12 cellular contexts compared by ENCODE assay signal in genomic region chr5:149450199-149450598, GRCh38.
DNase-seq lines count a peak whose midpoint lies in the region; ATAC-seq and TF ChIP-seq lines count a peak whose summit lies in the region.
"Had no signal": no experiment of that assay in that cellular context is flagged by ENCODE, and none has a peak within 500 bp of the region (broad histone marks: within the 10 kb centered on the region; RNA-seq: fewer than 3 reads in every experiment).

No MANE protein-coding gene starts in this region.

- H3K9me3 ChIP-seq in Peyer's patch (no peaks in the 10 kb centered on the region), esophagus squamous epithelium (no peaks in the 10 kb centered on the region), mucosa of descending colon (no peaks in the 10 kb centered on the region), tibial artery (no peaks in the 10 kb centered on the region)

- no peaks in the 10 kb centered on the region for H3K27me3 Mint-ChIP-seq in activated CD4-positive, alpha-beta memory T cell treated with anti-CD3 and anti-CD28 coated beads for 36 hours

- no peaks in the 10 kb centered on the region for H3K27me3 ChIP-seq in Peyer's patch
- no peaks in the 10 kb centered on the region for H3K27me3 ChIP-seq in esophagus squamous epithelium
- no peaks in the 10 kb centered on the region for H3K27me3 ChIP-seq in tibial artery

- POLR2A ChIA-PET in activated CD4-positive, alpha-beta memory T cell treated with anti-CD3 and anti-CD28 coated beads for 36 hours (lab: Charles Lee) = no interaction called here

- no peak overlapping the region for H3K4me3 Mint-ChIP-seq in activated CD4-positive, alpha-beta memory T cell treated with anti-CD3 and anti-CD28 coated beads for 36 hours
- H3K4me3 Mint-ChIP-seq: memory B cell had no signal

- TF ChIP-seq CTCF in Peyer's patch (IDR thresholded peaks at IDR 0.05) = no peak
- TF ChIP-seq CTCF in esophagus squamous epithelium (IDR thresholded peaks at IDR 0.05) = no peak
- TF ChIP-seq CTCF in mucosa of descending colon (IDR thresholded peaks at IDR 0.05) = no peak
- no peak for TF ChIP-seq CTCF in tibial artery (IDR thresholded peaks at IDR 0.05)

- no peak for ATAC-seq in mucosa of descending colon
- no peak for ATAC-seq in HG03196 (IDR thresholded peaks at IDR 0.05; ENCODE audit: unreplicated experiment)

- no peak for TF ChIP-seq POLR2A in Peyer's patch (IDR thresholded peaks at IDR 0.05)
- TF ChIP-seq POLR2A in esophagus squamous epithelium (IDR thresholded peaks at IDR 0.05) = no peak

- H3K4me1 ChIP-seq in Peyer's patch (peaks cover 0 to 57% (median 17%) of the 10 kb centered on the region in 4 donors), esophagus squamous epithelium (peaks cover 22 to 84% (median 81%) of the 10 kb centered on the region in 3 donors), mucosa of descending colon (ENCODE audit: low read depth) (peaks cover 37% of the 10 kb centered on the region), tibial artery (peaks cover 0 to 75% (median 68%) of the 10 kb centered on the region in 4 donors)

- DNase-seq in Peyer's patch = peak in 2 of 3 donors; percentile 61 to 62
- no peak for DNase-seq in esophagus squamous epithelium (lab: John Stamatoyannopoulos, UW)
- peak in 2 of 3 donors; percentile 69 to 70 for DNase-seq in mucosa of descending colon
- peak; percentile 73 to 88 for DNase-seq in tibial artery
- DNase-seq in activated CD8-positive, alpha-beta memory T cell treated with anti-CD3 and anti-CD28 coated beads for 24 hours = no peak
- DNase-seq in activated CD4-positive, alpha-beta memory T cell treated with anti-CD3 and anti-CD28 coated beads for 36 hours = no peak
- no peak for DNase-seq in NCI-H1694 treated with DMSO at 0.1 percent for 48 hours (lab: John Stamatoyannopoulos, UW)
- DNase-seq: GOT3 had no signal

- CTCF ChIA-PET in activated CD4-positive, alpha-beta memory T cell treated with anti-CD3 and anti-CD28 coated beads for 36 hours (lab: Charles Lee) = no interaction called here

- intact Hi-C loops in esophagus squamous epithelium (cut with DNase I) (no loop called here), mucosa of descending colon (cut with DNase I, micrococcal nuclease) (loop anchor here in 1 of 2 donors (5.0 kb wide), 2 partner anchors 37 to 112 kb away; no protein-coding TSS in a partner anchor), tibial artery (cut with DNase I; ENCODE audit: low total_unique reads) (no loop called here)
- intact Hi-C loops in activated CD4-positive, alpha-beta memory T cell treated with anti-CD3 and anti-CD28 coated beads for 36 hours (cut with micrococcal nuclease) = no loop called here

- 8 to 40% methylated on average over 1 to 2 of the region's 3 CpGs for WGBS in esophagus squamous epithelium, 2 donors

- H3K4me3 ChIP-seq in Peyer's patch (no peak overlapping the region), esophagus squamous epithelium (no peak overlapping the region), mucosa of descending colon (no peak overlapping the region), tibial artery (no peak overlapping the region)

- H3K27ac ChIP-seq in Peyer's patch = peak overlapping the region; percentile 57 to 95 (median 86)
- H3K27ac ChIP-seq in esophagus squamous epithelium = peak overlapping the region; percentile 61 to 85 (median 82)
- H3K27ac ChIP-seq in tibial artery = peak overlapping the region; percentile 88 to 92
- H3K27ac ChIP-seq: epithelial cell of prostate had no signal

- H3K27ac Mint-ChIP-seq in activated CD4-positive, alpha-beta memory T cell treated with anti-CD3 and anti-CD28 coated beads for 36 hours = no peak overlapping the region
- H3K27ac Mint-ChIP-seq: activated T-helper 2 cell treated with anti-CD3 and anti-CD28 coated beads, Interferon-gamma antibody, Interleukin-2, Interleukin-4, amounts not matched to agents 10 μg/mL and 5 μg/mL and 100 μg/mL, durations not matched to agents 14 hours and 24 hours and 36 hours; memory B cell had no signal

- no peaks in the 10 kb centered on the region for H3K9me3 Mint-ChIP-seq in activated CD4-positive, alpha-beta memory T cell treated with anti-CD3 and anti-CD28 coated beads for 36 hours
- H3K9me3 Mint-ChIP-seq: activated T-helper 2 cell treated with anti-CD3 and anti-CD28 coated beads, Interferon-gamma antibody, Interleukin-2, Interleukin-4, amounts not matched to agents 10 μg/mL and 5 μg/mL and 100 μg/mL, durations not matched to agents 14 hours and 24 hours and 36 hours; memory B cell had no signal

- H3K36me3 ChIP-seq in Peyer's patch (no peaks in the 10 kb centered on the region), esophagus squamous epithelium (no peaks in the 10 kb centered on the region), mucosa of descending colon (ENCODE audit: low read depth) (no peaks in the 10 kb centered on the region), tibial artery (no peaks in the 10 kb centered on the region)

- H3K36me3 Mint-ChIP-seq in activated CD4-positive, alpha-beta memory T cell treated with anti-CD3 and anti-CD28 coated beads for 36 hours = no peaks in the 10 kb centered on the region
- H3K36me3 Mint-ChIP-seq: memory B cell had no signal

- no peaks in the 10 kb centered on the region for H3K4me1 Mint-ChIP-seq in activated CD4-positive, alpha-beta memory T cell treated with anti-CD3 and anti-CD28 coated beads for 36 hours (ENCODE audit: low read depth)
- H3K4me1 Mint-ChIP-seq: memory B cell had no signal

Comparison
In these comparisons a context has a peak if more than half of its experiments do, and no peak if none do; other contexts are left out.
1. DNase-seq: peak in Peyer's patch (2 of 3), mucosa of descending colon (2 of 3) and tibial artery (2 of 2); none in esophagus squamous epithelium (single experiment), activated CD8-positive, alpha-beta memory T cell treated with anti-CD3 and anti-CD28 coated beads for 24 hours (single experiment), activated CD4-positive, alpha-beta memory T cell treated with anti-CD3 and anti-CD28 coated beads for 36 hours (single experiment) and NCI-H1694 treated with DMSO at 0.1 percent for 48 hours (single experiment).
2. Peak in every context shown above with its lines, with median percentiles within 50 percentile points of each other: H3K27ac ChIP-seq.